Comparison of ENCODE assay signal across 8 cellular contexts in the genomic region with DNA sequence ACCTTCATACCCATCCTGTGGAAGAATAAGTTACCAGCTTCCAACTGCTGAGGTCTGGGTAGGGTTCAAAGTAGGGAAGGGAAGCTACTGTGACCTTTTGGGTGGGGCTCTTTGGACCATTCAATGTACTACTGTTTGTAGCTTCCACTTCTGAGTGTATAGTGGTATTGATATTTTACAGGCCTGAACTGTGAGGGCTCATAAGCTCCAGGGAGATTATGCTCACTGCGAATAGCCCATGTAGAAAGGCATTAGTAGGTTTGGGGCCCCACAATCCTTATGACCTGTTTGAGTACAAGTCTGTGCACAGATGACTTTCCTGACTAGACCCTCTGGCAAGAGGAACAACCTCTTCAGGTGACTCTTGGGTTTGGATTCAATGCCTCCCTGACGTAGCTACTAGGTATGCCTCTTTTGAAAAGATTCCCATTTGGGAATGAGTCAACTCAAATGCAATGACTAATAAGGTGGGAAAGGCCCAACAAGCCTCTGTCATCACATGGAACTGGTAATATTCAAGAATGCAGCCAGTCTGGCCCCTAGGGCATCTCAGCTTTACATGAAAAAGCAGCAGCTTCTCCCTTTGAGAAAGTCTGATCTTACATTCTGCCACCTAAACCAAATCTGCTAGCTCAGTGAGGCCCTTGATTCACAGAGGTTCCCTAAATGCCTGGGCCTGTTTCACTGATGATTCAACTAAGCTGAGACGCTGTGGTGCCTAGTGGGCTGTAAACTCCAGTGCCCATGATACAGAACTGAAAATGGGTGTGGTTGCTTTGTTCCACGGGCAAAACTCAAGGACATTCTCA.
DNase-seq lines count a peak whose midpoint lies in the region; ATAC-seq and TF ChIP-seq lines count a peak whose summit lies in the region.

No MANE protein-coding gene starts in this region.

- H3K27me3 Mint-ChIP-seq in WTC11 (ENCODE audit: low read depth), result no peaks in the 10 kb centered on the region

- DNase-seq in AG04449 (ENCODE audit: low read depth, low spot score), result peak; percentile 72
- no peak for DNase-seq in WTC11 (ENCODE audit: low spot score)
- DNase-seq in iPS DF 4.7 (ENCODE audit: extremely low read depth, low spot score), result peak; percentile 25
- no peak for DNase-seq in GM13976 (ENCODE audit: low spot score)

- peaks cover 46% of the 10 kb centered on the region for H3K4me1 Mint-ChIP-seq in WTC11

- ATAC-seq in GM18520 (IDR thresholded peaks at IDR 0.05; ENCODE audit: unreplicated experiment) (peak; percentile 50), HG03108 (IDR thresholded peaks at IDR 0.05; ENCODE audit: unreplicated experiment) (peak; percentile 68), WTC11 (peak; percentile 82), GM19467 (IDR thresholded peaks at IDR 0.05; ENCODE audit: unreplicated experiment) (no peak), HG02763 (IDR thresholded peaks at IDR 0.05; ENCODE audit: unreplicated experiment) (no peak)

- H3K9me3 Mint-ChIP-seq in WTC11, result peaks cover 7% of the 10 kb centered on the region

- CTCF ChIA-PET in AG04449 (lab: Yijun Ruan, JAX) (interaction anchor here (0.6 to 2.1 kb wide), 4 partner anchors 17 to 101 kb away, joined by 3 to 7 read pairs (median 4); a partner anchor contains a TSS), WTC11 (lab: Charles Lee) (interaction anchor here (1.1 to 1.4 kb wide), 3 partner anchors 55 to 94 kb away, joined by 3 to 7 read pairs (median 4); a partner anchor contains a TSS)

- no peak for TF ChIP-seq CTCF in AG04449 (IDR thresholded peaks at IDR 0.05; ENCODE audit: insufficient read depth, low read length, missing control alignments)
- TF ChIP-seq CTCF in WTC11 (IDR thresholded peaks at IDR 0.05), result no peak
- TF ChIP-seq CTCF in GM13976 (IDR thresholded peaks at IDR 0.05; ENCODE audit: borderline replicate concordance, control extremely low read depth, extremely low read depth, insufficient read depth, missing control alignments), result no peak

- H3K4me3 Mint-ChIP-seq in WTC11, result peak overlapping the region; percentile 20; the same call in 1 of the 2 replicates

- in situ Hi-C loops in GM13976 (cut with MboI; ENCODE audit: low sequenced_read_pairs, unreplicated experiment), result no loop called here

- no peaks in the 10 kb centered on the region; the same call in 1 of the 2 replicates for H3K36me3 Mint-ChIP-seq in WTC11

- POLR2A ChIA-PET in AG04449 (lab: Yijun Ruan, JAX) (interaction anchor here (0.7 kb wide), 1 partner anchor 18 kb away, joined by 3 read pairs; no protein-coding TSS in a partner anchor), WTC11 (lab: Charles Lee) (interaction anchor here (1.1 kb wide), 1 partner anchor 25 kb away, joined by 3 read pairs; no protein-coding TSS in a partner anchor)

- H3K27ac Mint-ChIP-seq in WTC11, result peak overlapping the region; percentile 89

- H3K4me3 ChIP-seq in AG04449 (ENCODE audit: low read depth, low read length), result no peak overlapping the region

TF ChIP-seq in WTC11, 78 proteins besides CTCF, POLR2A, EP300 and RAD21 (continues in another document):
- no peak for TF ChIP-seq SMAD4 (CRISPR knock-in tag; IDR thresholded peaks at IDR 0.05)
- TF ChIP-seq, protein P1, sequence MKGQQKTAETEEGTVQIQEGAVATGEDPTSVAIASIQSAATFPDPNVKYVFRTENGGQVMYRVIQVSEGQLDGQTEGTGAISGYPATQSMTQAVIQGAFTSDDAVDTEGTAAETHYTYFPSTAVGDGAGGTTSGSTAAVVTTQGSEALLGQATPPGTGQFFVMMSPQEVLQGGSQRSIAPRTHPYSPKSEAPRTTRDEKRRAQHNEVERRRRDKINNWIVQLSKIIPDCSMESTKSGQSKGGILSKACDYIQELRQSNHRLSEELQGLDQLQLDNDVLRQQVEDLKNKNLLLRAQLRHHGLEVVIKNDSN (CRISPR knock-in tag; IDR thresholded peaks at IDR 0.05), result no peak
- no peak for TF ChIP-seq FOXJ3 (CRISPR knock-in tag; IDR thresholded peaks at IDR 0.05; ENCODE audit: borderline replicate concordance)
- TF ChIP-seq, protein P2, sequence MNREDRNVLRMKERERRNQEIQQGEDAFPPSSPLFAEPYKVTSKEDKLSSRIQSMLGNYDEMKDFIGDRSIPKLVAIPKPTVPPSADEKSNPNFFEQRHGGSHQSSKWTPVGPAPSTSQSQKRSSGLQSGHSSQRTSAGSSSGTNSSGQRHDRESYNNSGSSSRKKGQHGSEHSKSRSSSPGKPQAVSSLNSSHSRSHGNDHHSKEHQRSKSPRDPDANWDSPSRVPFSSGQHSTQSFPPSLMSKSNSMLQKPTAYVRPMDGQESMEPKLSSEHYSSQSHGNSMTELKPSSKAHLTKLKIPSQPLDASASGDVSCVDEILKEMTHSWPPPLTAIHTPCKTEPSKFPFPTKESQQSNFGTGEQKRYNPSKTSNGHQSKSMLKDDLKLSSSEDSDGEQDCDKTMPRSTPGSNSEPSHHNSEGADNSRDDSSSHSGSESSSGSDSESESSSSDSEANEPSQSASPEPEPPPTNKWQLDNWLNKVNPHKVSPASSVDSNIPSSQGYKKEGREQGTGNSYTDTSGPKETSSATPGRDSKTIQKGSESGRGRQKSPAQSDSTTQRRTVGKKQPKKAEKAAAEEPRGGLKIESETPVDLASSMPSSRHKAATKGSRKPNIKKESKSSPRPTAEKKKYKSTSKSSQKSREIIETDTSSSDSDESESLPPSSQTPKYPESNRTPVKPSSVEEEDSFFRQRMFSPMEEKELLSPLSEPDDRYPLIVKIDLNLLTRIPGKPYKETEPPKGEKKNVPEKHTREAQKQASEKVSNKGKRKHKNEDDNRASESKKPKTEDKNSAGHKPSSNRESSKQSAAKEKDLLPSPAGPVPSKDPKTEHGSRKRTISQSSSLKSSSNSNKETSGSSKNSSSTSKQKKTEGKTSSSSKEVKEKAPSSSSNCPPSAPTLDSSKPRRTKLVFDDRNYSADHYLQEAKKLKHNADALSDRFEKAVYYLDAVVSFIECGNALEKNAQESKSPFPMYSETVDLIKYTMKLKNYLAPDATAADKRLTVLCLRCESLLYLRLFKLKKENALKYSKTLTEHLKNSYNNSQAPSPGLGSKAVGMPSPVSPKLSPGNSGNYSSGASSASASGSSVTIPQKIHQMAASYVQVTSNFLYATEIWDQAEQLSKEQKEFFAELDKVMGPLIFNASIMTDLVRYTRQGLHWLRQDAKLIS (CRISPR knock-in tag; IDR thresholded peaks at IDR 0.05; ENCODE audit: borderline replicate concordance), result no peak
- no peak for TF ChIP-seq ZBTB21 (CRISPR knock-in tag; IDR thresholded peaks at IDR 0.05; ENCODE audit: borderline replicate concordance)
- TF ChIP-seq, protein P3, sequence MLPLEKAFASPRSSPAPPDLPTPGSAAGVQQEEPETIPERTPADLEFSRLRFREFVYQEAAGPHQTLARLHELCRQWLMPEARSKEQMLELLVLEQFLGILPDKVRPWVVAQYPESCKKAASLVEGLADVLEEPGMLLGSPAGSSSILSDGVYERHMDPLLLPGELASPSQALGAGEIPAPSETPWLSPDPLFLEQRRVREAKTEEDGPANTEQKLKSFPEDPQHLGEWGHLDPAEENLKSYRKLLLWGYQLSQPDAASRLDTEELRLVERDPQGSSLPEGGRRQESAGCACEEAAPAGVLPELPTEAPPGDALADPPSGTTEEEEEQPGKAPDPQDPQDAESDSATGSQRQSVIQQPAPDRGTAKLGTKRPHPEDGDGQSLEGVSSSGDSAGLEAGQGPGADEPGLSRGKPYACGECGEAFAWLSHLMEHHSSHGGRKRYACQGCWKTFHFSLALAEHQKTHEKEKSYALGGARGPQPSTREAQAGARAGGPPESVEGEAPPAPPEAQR (CRISPR knock-in tag; IDR thresholded peaks at IDR 0.05), result no peak
- no peak for TF ChIP-seq NR1H2 (CRISPR knock-in tag; IDR thresholded peaks at IDR 0.05)
- no peak for TF ChIP-seq ZNF423 (CRISPR knock-in tag; IDR thresholded peaks at IDR 0.05)
- TF ChIP-seq, protein P4, sequence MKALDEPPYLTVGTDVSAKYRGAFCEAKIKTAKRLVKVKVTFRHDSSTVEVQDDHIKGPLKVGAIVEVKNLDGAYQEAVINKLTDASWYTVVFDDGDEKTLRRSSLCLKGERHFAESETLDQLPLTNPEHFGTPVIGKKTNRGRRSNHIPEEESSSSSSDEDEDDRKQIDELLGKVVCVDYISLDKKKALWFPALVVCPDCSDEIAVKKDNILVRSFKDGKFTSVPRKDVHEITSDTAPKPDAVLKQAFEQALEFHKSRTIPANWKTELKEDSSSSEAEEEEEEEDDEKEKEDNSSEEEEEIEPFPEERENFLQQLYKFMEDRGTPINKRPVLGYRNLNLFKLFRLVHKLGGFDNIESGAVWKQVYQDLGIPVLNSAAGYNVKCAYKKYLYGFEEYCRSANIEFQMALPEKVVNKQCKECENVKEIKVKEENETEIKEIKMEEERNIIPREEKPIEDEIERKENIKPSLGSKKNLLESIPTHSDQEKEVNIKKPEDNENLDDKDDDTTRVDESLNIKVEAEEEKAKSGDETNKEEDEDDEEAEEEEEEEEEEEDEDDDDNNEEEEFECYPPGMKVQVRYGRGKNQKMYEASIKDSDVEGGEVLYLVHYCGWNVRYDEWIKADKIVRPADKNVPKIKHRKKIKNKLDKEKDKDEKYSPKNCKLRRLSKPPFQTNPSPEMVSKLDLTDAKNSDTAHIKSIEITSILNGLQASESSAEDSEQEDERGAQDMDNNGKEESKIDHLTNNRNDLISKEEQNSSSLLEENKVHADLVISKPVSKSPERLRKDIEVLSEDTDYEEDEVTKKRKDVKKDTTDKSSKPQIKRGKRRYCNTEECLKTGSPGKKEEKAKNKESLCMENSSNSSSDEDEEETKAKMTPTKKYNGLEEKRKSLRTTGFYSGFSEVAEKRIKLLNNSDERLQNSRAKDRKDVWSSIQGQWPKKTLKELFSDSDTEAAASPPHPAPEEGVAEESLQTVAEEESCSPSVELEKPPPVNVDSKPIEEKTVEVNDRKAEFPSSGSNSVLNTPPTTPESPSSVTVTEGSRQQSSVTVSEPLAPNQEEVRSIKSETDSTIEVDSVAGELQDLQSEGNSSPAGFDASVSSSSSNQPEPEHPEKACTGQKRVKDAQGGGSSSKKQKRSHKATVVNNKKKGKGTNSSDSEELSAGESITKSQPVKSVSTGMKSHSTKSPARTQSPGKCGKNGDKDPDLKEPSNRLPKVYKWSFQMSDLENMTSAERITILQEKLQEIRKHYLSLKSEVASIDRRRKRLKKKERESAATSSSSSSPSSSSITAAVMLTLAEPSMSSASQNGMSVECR (CRISPR knock-in tag; IDR thresholded peaks at IDR 0.05; ENCODE audit: borderline replicate concordance), result no peak
- no peak for TF ChIP-seq GRHL2 (CRISPR knock-in tag; IDR thresholded peaks at IDR 0.05; ENCODE audit: insufficient replicate concordance, severe bottlenecking)
- no peak for TF ChIP-seq ZNF416 (CRISPR knock-in tag; IDR thresholded peaks at IDR 0.05)

Comparison
In these comparisons a context has a peak if more than half of its experiments do, and no peak if none do; other contexts are left out.
1. DNase-seq: peak in AG04449 (single experiment) and iPS DF 4.7 (single experiment); none in WTC11 (single experiment) and GM13976 (single experiment).
2. ATAC-seq: peak in GM18520 (single experiment), HG03108 (single experiment) and WTC11 (single experiment); none in GM19467 (single experiment) and HG02763 (single experiment).